11 cellular contexts compared by ENCODE assay signal in genomic region chr13:50078512-50079277, GRCh38.
DNase-seq lines count a peak whose midpoint lies in the region; ATAC-seq and TF ChIP-seq lines count a peak whose summit lies in the region.
"Had no signal": no experiment of that assay in that cellular context is flagged by ENCODE, and none has a peak within 500 bp of the region (broad histone marks: within the 10 kb centered on the region; RNA-seq: fewer than 3 reads in every experiment).

No MANE protein-coding gene starts in this region.

- peak overlapping the region; percentile 71 for H3K4me3 Mint-ChIP-seq in activated naive CD4-positive, alpha-beta T cell treated with anti-CD3 and anti-CD28 coated beads, Interleukin-2, amount 50 U/mL, for 24 hours
- peak overlapping the region; percentile 98 for H3K4me3 Mint-ChIP-seq in activated CD4-positive, alpha-beta memory T cell treated with anti-CD3 and anti-CD28 coated beads, Interleukin-2, amount 10 ng/mL, durations not matched to agents 7 days and 5 days
- peak overlapping the region; percentile 96 to 99 (median 97) for H3K4me3 Mint-ChIP-seq in immature natural killer cell
- peak overlapping the region; percentile 47 for H3K4me3 Mint-ChIP-seq in type B pancreatic cell

- H3K36me3 Mint-ChIP-seq in activated naive CD4-positive, alpha-beta T cell treated with anti-CD3 and anti-CD28 coated beads, Interleukin-2, amount 50 U/mL, for 24 hours = peaks cover 9% of the 10 kb centered on the region
- H3K36me3 Mint-ChIP-seq in activated CD4-positive, alpha-beta memory T cell treated with anti-CD3 and anti-CD28 coated beads, Interleukin-2, amount 10 ng/mL, durations not matched to agents 7 days and 5 days (ENCODE audit: low read depth) = peaks cover 53% of the 10 kb centered on the region
- no peaks in the 10 kb centered on the region for H3K36me3 Mint-ChIP-seq in immature natural killer cell
- H3K36me3 Mint-ChIP-seq in type B pancreatic cell = peaks cover 3% of the 10 kb centered on the region

- peaks cover 5% of the 10 kb centered on the region for H3K27me3 Mint-ChIP-seq in activated naive CD4-positive, alpha-beta T cell treated with anti-CD3 and anti-CD28 coated beads, Interleukin-2, amount 50 U/mL, for 24 hours
- H3K27me3 Mint-ChIP-seq in activated CD4-positive, alpha-beta memory T cell treated with anti-CD3 and anti-CD28 coated beads, Interleukin-2, amount 10 ng/mL, durations not matched to agents 7 days and 5 days = no peaks in the 10 kb centered on the region
- peaks cover 24 to 26% (median 26%) of the 10 kb centered on the region in 3 donors for H3K27me3 Mint-ChIP-seq in immature natural killer cell (ENCODE audit: low read depth in 3 of 3)
- peaks cover 3% of the 10 kb centered on the region for H3K27me3 Mint-ChIP-seq in type B pancreatic cell

- POLR2A ChIA-PET in activated CD4-positive, alpha-beta memory T cell treated with anti-CD3 and anti-CD28 coated beads, Interleukin-2, amount 10 ng/mL, durations not matched to agents 7 days and 5 days (lab: Charles Lee) = interaction anchor here (0.9 to 21.3 kb wide), 7 partner anchors 8 to 832 kb away, joined by 5 to 661 read pairs (median 62); partner anchors contain the start of genes RNASEH2B and TRIM13

- TF ChIP-seq CTCF in type B pancreatic cell (conservative IDR thresholded peaks at IDR 0.05) = no peak

- H3K27ac Mint-ChIP-seq in activated naive CD4-positive, alpha-beta T cell treated with anti-CD3 and anti-CD28 coated beads, Interleukin-2, amount 50 U/mL, for 24 hours = no peak overlapping the region
- peak overlapping the region; percentile 42 for H3K27ac Mint-ChIP-seq in activated CD4-positive, alpha-beta memory T cell treated with anti-CD3 and anti-CD28 coated beads, Interleukin-2, amount 10 ng/mL, durations not matched to agents 7 days and 5 days
- H3K27ac Mint-ChIP-seq in immature natural killer cell = peak overlapping the region; percentile 83 to 94 (median 88)
- H3K27ac Mint-ChIP-seq in type B pancreatic cell = no peak overlapping the region

- ATAC-seq in GM19035 (IDR thresholded peaks at IDR 0.05; ENCODE audit: unreplicated experiment) = no peak

- CTCF ChIA-PET in activated CD4-positive, alpha-beta memory T cell treated with anti-CD3 and anti-CD28 coated beads, Interleukin-2, amount 10 ng/mL, durations not matched to agents 7 days and 5 days (lab: Charles Lee) = interaction anchor here (1.5 to 10.0 kb wide), 4 partner anchors 46 to 833 kb away, joined by 3 to 82 read pairs (median 40); partner anchors contain the start of gene TRIM13

- no peak for DNase-seq in activated naive CD4-positive, alpha-beta T cell treated with Interleukin-2 at 50 U/mL for 16 hours
- no peak for DNase-seq in activated CD4-positive, alpha-beta memory T cell treated with anti-CD3 and anti-CD28 coated beads, Interleukin-2, amount 10 ng/mL, durations not matched to agents 7 days and 5 days
- DNase-seq in immature natural killer cell = no peak
- DNase-seq in type B pancreatic cell (ENCODE audit: extremely low spot score, unreplicated experiment) = no peak
- no peak for DNase-seq in RKO (ENCODE audit: low spot score)
- DNase-seq in Kasumi-1 (lab: John Stamatoyannopoulos, UW) = no peak
- DNase-seq: activated effector memory CD4-positive, alpha-beta T cell treated with Interleukin-2 at 50 U/mL for 16 hours; HCEC 1CT; NCI-H2227 treated with DMSO at 0.1 percent for 48 hours had no signal

- peaks cover 47% of the 10 kb centered on the region for H3K4me1 Mint-ChIP-seq in activated naive CD4-positive, alpha-beta T cell treated with anti-CD3 and anti-CD28 coated beads, Interleukin-2, amount 50 U/mL, for 24 hours
- H3K4me1 Mint-ChIP-seq in activated CD4-positive, alpha-beta memory T cell treated with anti-CD3 and anti-CD28 coated beads, Interleukin-2, amount 10 ng/mL, durations not matched to agents 7 days and 5 days = peaks cover 46% of the 10 kb centered on the region
- peaks cover 56 to 81% of the 10 kb centered on the region in 2 donors for H3K4me1 Mint-ChIP-seq in immature natural killer cell
- peaks cover 24% of the 10 kb centered on the region for H3K4me1 Mint-ChIP-seq in type B pancreatic cell (ENCODE audit: unreplicated experiment)

- no peaks in the 10 kb centered on the region for H3K9me3 Mint-ChIP-seq in activated naive CD4-positive, alpha-beta T cell treated with anti-CD3 and anti-CD28 coated beads, Interleukin-2, amount 50 U/mL, for 24 hours
- H3K9me3 Mint-ChIP-seq in activated CD4-positive, alpha-beta memory T cell treated with anti-CD3 and anti-CD28 coated beads, Interleukin-2, amount 10 ng/mL, durations not matched to agents 7 days and 5 days = no peaks in the 10 kb centered on the region
- H3K9me3 Mint-ChIP-seq in immature natural killer cell = peaks cover 0 to 3% (median 0%) of the 10 kb centered on the region in 6 donors
- H3K9me3 Mint-ChIP-seq in type B pancreatic cell = no peaks in the 10 kb centered on the region

Comparison
In these comparisons a context has a peak if more than half of its experiments do, and no peak if none do; other contexts are left out.
1. H3K27ac Mint-ChIP-seq: peak in activated CD4-positive, alpha-beta memory T cell treated with anti-CD3 and anti-CD28 coated beads, Interleukin-2, amount 10 ng/mL, durations not matched to agents 7 days and 5 days (single experiment) and immature natural killer cell (6 of 6); none in activated naive CD4-positive, alpha-beta T cell treated with anti-CD3 and anti-CD28 coated beads, Interleukin-2, amount 50 U/mL, for 24 hours (single experiment) and type B pancreatic cell (single experiment).
2. H3K4me3 Mint-ChIP-seq: peak in every context shown above with its lines; median percentile 98 in activated CD4-positive, alpha-beta memory T cell treated with anti-CD3 and anti-CD28 coated beads, Interleukin-2, amount 10 ng/mL, durations not matched to agents 7 days and 5 days; 97 in immature natural killer cell; 71 in activated naive CD4-positive, alpha-beta T cell treated with anti-CD3 and anti-CD28 coated beads, Interleukin-2, amount 50 U/mL, for 24 hours; 47 in type B pancreatic cell.